ENCODE assay signal across 27 cellular contexts in genomic region chrX:66021758-66022741, GRCh38. TPM values are rescaled to one million over a fixed set of nuclear protein-coding genes. Genes with fewer than 3 reads are reported as not detected.
A peak's percentile ranks its signal among the peaks of the same experiment; 100 is the strongest.
DNase-seq lines count a peak whose midpoint lies in the region; ATAC-seq and TF ChIP-seq lines count a peak whose summit lies in the region.
"Had no signal": no experiment of that assay in that cellular context is flagged by ENCODE, and none has a peak within 500 bp of the region (broad histone marks: within the 10 kb centered on the region; RNA-seq: fewer than 3 reads in every experiment).

No MANE protein-coding gene starts in this region.

- H2BK12ac ChIP-seq in neuronal stem cell (ENCODE audit: low read length) = no peak overlapping the region

- no peak overlapping the region for H3K4me3 ChIP-seq in neuronal stem cell (ENCODE audit: low read length in 2 of 2)
- H3K4me3 ChIP-seq: A549, esophagus squamous epithelium, GM12878, HAP-1, testis had no signal

- H3K4ac ChIP-seq in neuronal stem cell (ENCODE audit: low read length) = no peak overlapping the region

- H3K27me3 ChIP-seq in neuronal stem cell (ENCODE audit: control insufficient read depth in 3 of 3, insufficient read depth in 3 of 3, low read depth in 1 of 3, low read length in 3 of 3) = no peaks in the 10 kb centered on the region
- no peaks in the 10 kb centered on the region for H3K27me3 ChIP-seq in CD4-positive, alpha-beta T cell (ENCODE audit: control insufficient read depth, insufficient read depth, low read length)
- H3K27me3 ChIP-seq: esophagus squamous epithelium, testis had no signal

- H3K23ac ChIP-seq in neuronal stem cell (ENCODE audit: low read depth, low read length, poor library complexity) = no peak overlapping the region

- H3K27ac Mint-ChIP-seq in T-helper 2 cell treated with Interferon-gamma antibody and Interleukin-4, amounts not matched to agents 5 μg/mL and 100 μg/mL, for 36 hours = peak overlapping the region; percentile 60
- H3K27ac Mint-ChIP-seq in CD4-positive, alpha-beta T cell = no peak overlapping the region

- no peak for DNase-seq in T-helper 2 cell treated with Interferon-gamma antibody and Interleukin-4, amounts not matched to agents 5 μg/mL and 100 μg/mL, for 36 hours (ENCODE audit: low spot score)
- DNase-seq in T-helper 2 cell (no peak), Kasumi-1 (lab: John Stamatoyannopoulos, UW) (peak; percentile 43 to 47), UCSD-AML1 (lab: John Stamatoyannopoulos, UW; ENCODE audit: unreplicated experiment) (peak; percentile 70), neuronal stem cell (ENCODE audit: low spot score) (no peak), activated gamma-delta T cell treated with Interleukin-2 at 50 U/mL for 16 hours (no peak), left lobe of liver (ENCODE audit: low spot score) (no peak)
- DNase-seq in CD4-positive, alpha-beta T cell = no peak
- DNase-seq: activated CD4-positive, alpha-beta T cell treated with anti-CD3 and anti-CD28 coated beads for 48 hours; activated naive CD4-positive, alpha-beta T cell treated with anti-CD3 and anti-CD28 coated beads, Interleukin-2, amount 50 U/mL, for 16 hours; activated T-cell treated with anti-CD3 and anti-CD28 coated beads for 4 hours; aorta; C1 segment of cervical spinal cord; cerebellar nuclear complex; effector memory CD4-positive, alpha-beta T cell; esophagus squamous epithelium; left cardiac atrium; NCI-H526; SHP77 treated with DMSO at 0.1 percent for 48 hours; stimulated activated CD8-positive, alpha-beta memory T cell treated with anti-CD3 and anti-CD28 coated beads, Interleukin-4, amount 100 ng/mL, for 48 hours; T1000; testis had no signal

- H3K18ac ChIP-seq in neuronal stem cell (ENCODE audit: low read length) = no peak overlapping the region

- no peak overlapping the region for H2AFZ ChIP-seq in neuronal stem cell (ENCODE audit: low read length)

- H3K14ac ChIP-seq in neuronal stem cell (ENCODE audit: low read length) = no peak overlapping the region

- no peak overlapping the region for H2BK5ac ChIP-seq in neuronal stem cell (ENCODE audit: low read length)

- peaks cover 32% of the 10 kb centered on the region for H3K36me3 Mint-ChIP-seq in T-helper 2 cell treated with Interferon-gamma antibody and Interleukin-4, amounts not matched to agents 5 μg/mL and 100 μg/mL, for 36 hours (ENCODE audit: low read depth)
- H3K36me3 Mint-ChIP-seq in CD4-positive, alpha-beta T cell (ENCODE audit: low read depth) = no peaks in the 10 kb centered on the region

- POLR2A ChIA-PET in CD4-positive, alpha-beta T cell (lab: Charles Lee) = no interaction called here

- H3K9me3 ChIP-seq in neuronal stem cell (replicated peaks in 1 of 2; ENCODE audit: control insufficient read depth in 2 of 2, insufficient read depth in 1 of 2, low read depth in 1 of 2, low read length in 2 of 2) = no peaks in the 10 kb centered on the region
- H3K9me3 ChIP-seq in CD4-positive, alpha-beta T cell (ENCODE audit: control insufficient read depth, low read length) = no peaks in the 10 kb centered on the region
- H3K9me3 ChIP-seq: A549, esophagus squamous epithelium, HAP-1, testis had no signal

- H4K91ac ChIP-seq in neuronal stem cell (ENCODE audit: low read depth, low read length, poor library complexity) = no peak overlapping the region

- TF ChIP-seq CTCF in CD4-positive, alpha-beta T cell (IDR thresholded peaks at IDR 0.05) = no peak

- H3K4me2 ChIP-seq in neuronal stem cell (ENCODE audit: insufficient read depth, low read length, poor library complexity, severe bottlenecking) = peak overlapping the region; percentile 11
- H3K4me2 ChIP-seq: A549 had no signal

- H2AK5ac ChIP-seq in neuronal stem cell (ENCODE audit: low read depth, low read length) = no peak overlapping the region

- no peaks in the 10 kb centered on the region for H3K36me3 ChIP-seq in neuronal stem cell (replicated peaks in 1 of 2; ENCODE audit: control insufficient read depth in 2 of 2, insufficient read depth in 2 of 2, low read length in 2 of 2)
- H3K36me3 ChIP-seq: esophagus squamous epithelium, HAP-1 had no signal

- CTCF ChIA-PET in CD4-positive, alpha-beta T cell (lab: Charles Lee) = no interaction called here

- H3K9me3 Mint-ChIP-seq in T-helper 2 cell treated with Interferon-gamma antibody and Interleukin-4, amounts not matched to agents 5 μg/mL and 100 μg/mL, for 36 hours = no peaks in the 10 kb centered on the region
- H3K9me3 Mint-ChIP-seq in CD4-positive, alpha-beta T cell = no peaks in the 10 kb centered on the region

- no peak overlapping the region for H3K4me3 Mint-ChIP-seq in T-helper 2 cell treated with Interferon-gamma antibody and Interleukin-4, amounts not matched to agents 5 μg/mL and 100 μg/mL, for 36 hours
- no peak overlapping the region for H3K4me3 Mint-ChIP-seq in CD4-positive, alpha-beta T cell

- H3K79me1 ChIP-seq in neuronal stem cell (ENCODE audit: low read depth, low read length) = no peaks in the 10 kb centered on the region

- H2BK15ac ChIP-seq in neuronal stem cell (ENCODE audit: low read length) = no peak overlapping the region

- ATAC-seq in CD4-positive, alpha-beta T cell (ENCODE audit: poor library complexity) = no peak
- no peak for ATAC-seq in left lobe of liver
- ATAC-seq: GM12878, left cardiac atrium had no signal

- H3K4me1 Mint-ChIP-seq in T-helper 2 cell treated with Interferon-gamma antibody and Interleukin-4, amounts not matched to agents 5 μg/mL and 100 μg/mL, for 36 hours (ENCODE audit: low read depth) = peaks cover 52% of the 10 kb centered on the region
- H3K4me1 Mint-ChIP-seq in CD4-positive, alpha-beta T cell (ENCODE audit: low read depth) = peaks cover 60% of the 10 kb centered on the region

- H3K9ac ChIP-seq in neuronal stem cell (ENCODE audit: low read depth, low read length, poor library complexity) = no peak overlapping the region

- intact Hi-C loops in CD4-positive, alpha-beta T cell (cut with DNase I, micrococcal nuclease) = no loop called here

- H2BK120ac ChIP-seq in neuronal stem cell (ENCODE audit: low read depth, low read length) = no peak overlapping the region

- H4K8ac ChIP-seq in neuronal stem cell (ENCODE audit: low read depth, low read length) = no peak overlapping the region

- no peak overlapping the region for H3K27ac ChIP-seq in neuronal stem cell (replicated peaks; ENCODE audit: low read length)
- no peak overlapping the region for H3K27ac ChIP-seq in CD4-positive, alpha-beta T cell (ENCODE audit: low read depth, low read length)
- H3K27ac ChIP-seq: A549, esophagus squamous epithelium, testis had no signal

- no peaks in the 10 kb centered on the region for H3K27me3 Mint-ChIP-seq in T-helper 2 cell treated with Interferon-gamma antibody and Interleukin-4, amounts not matched to agents 5 μg/mL and 100 μg/mL, for 36 hours (ENCODE audit: low read depth)
- no peaks in the 10 kb centered on the region for H3K27me3 Mint-ChIP-seq in CD4-positive, alpha-beta T cell

- no CpG with 5 or more reads among the region's 10 CpGs for WGBS in neuronal stem cell (ENCODE audit: extremely low coverage in 2 of 2, insufficient read length in 2 of 2, insufficient replicate concordance in 1 of 2), 2 donors

- no peaks in the 10 kb centered on the region for H3K4me1 ChIP-seq in neuronal stem cell (ENCODE audit: control insufficient read depth in 2 of 2, insufficient read depth in 1 of 2, low read depth in 1 of 2, low read length in 2 of 2)
- H3K4me1 ChIP-seq: A549, esophagus squamous epithelium, HAP-1, testis had no signal

RNA-seq across cellular contexts. Expression of gene VSIG4, which starts 17.8 kb away (rescaled TPM):
- polyA plus RNA-seq in neuronal stem cell (2013, experiment 1 of 2) = not detected
- polyA plus RNA-seq in neuronal stem cell (2013, experiment 2 of 2) = not detected
- total RNA-seq in CD4-positive, alpha-beta T cell = under 1 TPM in 1 of 2 experiments, not detected in 1; 0.11 TPM
- total RNA-seq in left lobe of liver = 16.1 TPM
- total RNA-seq: G401, OCI-LY7 had no signal
- polyA plus RNA-seq: A549 had no signal

Comparison
In these comparisons a context has a peak if more than half of its experiments do, and no peak if none do; other contexts are left out.
1. DNase-seq: peak in Kasumi-1 (2 of 2) and UCSD-AML1 (single experiment); none in T-helper 2 cell treated with Interferon-gamma antibody and Interleukin-4, amounts not matched to agents 5 μg/mL and 100 μg/mL, for 36 hours (single experiment), T-helper 2 cell (0 of 5), neuronal stem cell (single experiment), activated gamma-delta T cell treated with Interleukin-2 at 50 U/mL for 16 hours (single experiment), CD4-positive, alpha-beta T cell (0 of 10) and left lobe of liver (single experiment).
2. RNA of gene VSIG4, which starts 17.8 kb away (total RNA-seq): 16.1 TPM in left lobe of liver (single experiment); 0.11 TPM in CD4-positive, alpha-beta T cell; every median in the first group is over 10 times any median in the second.